8 cellular contexts compared by ENCODE assay signal in genomic region chr2:106193491-106193976, GRCh38. TPM values are rescaled to one million over a fixed set of nuclear protein-coding genes. Genes with fewer than 3 reads are reported as not detected.
DNase-seq lines count a peak whose midpoint lies in the region; ATAC-seq and TF ChIP-seq lines count a peak whose summit lies in the region.

No MANE protein-coding gene starts in this region.

- peaks cover 5% of the 10 kb centered on the region for H3K36me3 Mint-ChIP-seq in activated naive CD4-positive, alpha-beta T cell treated with anti-CD3 and anti-CD28 coated beads for 36 hours (ENCODE audit: low read depth)

- H3K36me3 ChIP-seq in KMS-11 (ENCODE audit: insufficient read depth) (no peaks in the 10 kb centered on the region), right atrium auricular region (no peaks in the 10 kb centered on the region)

- no peaks in the 10 kb centered on the region for H3K79me2 ChIP-seq in KMS-11 (ENCODE audit: insufficient read depth, low read depth)

- H3K4me1 Mint-ChIP-seq in activated naive CD4-positive, alpha-beta T cell treated with anti-CD3 and anti-CD28 coated beads for 36 hours (ENCODE audit: low read depth): peaks cover 51% of the 10 kb centered on the region

- H3K9me3 ChIP-seq in right atrium auricular region: no peaks in the 10 kb centered on the region

- H3K27ac ChIP-seq in KMS-11 (peak overlapping the region; percentile 30; the same call in 1 of the 2 replicates), right atrium auricular region (peak overlapping the region; percentile 80 to 85)

- H3K4me1 ChIP-seq in KMS-11 (ENCODE audit: low read depth, poor library complexity, severe bottlenecking): peaks cover 14% of the 10 kb centered on the region
- peaks cover 0 to 18% of the 10 kb centered on the region in 2 donors for H3K4me1 ChIP-seq in right atrium auricular region

- TF ChIP-seq CTCF in GM12864 (IDR thresholded peaks at IDR 0.05; ENCODE audit: low read depth, low read length, missing control alignments) (no peak), KMS-11 (conservative IDR thresholded peaks at IDR 0.05; ENCODE audit: low read depth, low read length) (no peak), right atrium auricular region (IDR thresholded peaks at IDR 0.05) (no peak)

- ATAC-seq in GM21825 (IDR thresholded peaks at IDR 0.05; ENCODE audit: unreplicated experiment) (peak; percentile 31), sciatic nerve (no peak)

- CTCF ChIA-PET in activated naive CD4-positive, alpha-beta T cell treated with anti-CD3 and anti-CD28 coated beads for 36 hours (lab: Charles Lee): interaction anchor here (1.1 to 1.8 kb wide), 5 partner anchors 11 to 54 kb away, joined by 3 to 8 read pairs (median 5); no protein-coding TSS in a partner anchor

- no peaks in the 10 kb centered on the region for H4K20me1 ChIP-seq in KMS-11 (ENCODE audit: insufficient read depth)

- H3K9me3 Mint-ChIP-seq in activated naive CD4-positive, alpha-beta T cell treated with anti-CD3 and anti-CD28 coated beads for 36 hours: no peaks in the 10 kb centered on the region

- H3K4me3 Mint-ChIP-seq in activated naive CD4-positive, alpha-beta T cell treated with anti-CD3 and anti-CD28 coated beads for 36 hours: peak overlapping the region; percentile 78

- H3K4me2 ChIP-seq in KMS-11: peak overlapping the region; percentile 91

- H3K27me3 ChIP-seq in KMS-11 (ENCODE audit: insufficient read depth, low read depth) (no peaks in the 10 kb centered on the region), right atrium auricular region (no peaks in the 10 kb centered on the region)

- H3K4me3 ChIP-seq in GM12864 (ENCODE audit: low read depth, low read length): peak overlapping the region; percentile 73
- no peak overlapping the region for H3K4me3 ChIP-seq in KMS-11 (IDR thresholded peaks at IDR 0.05; ENCODE audit: insufficient read depth, low read depth, low read length)
- H3K4me3 ChIP-seq in right atrium auricular region: peak overlapping the region; percentile 77 to 80

- H2AFZ ChIP-seq in KMS-11 (ENCODE audit: low read depth): peak overlapping the region; percentile 54

- DNase-seq in GM12864 (ENCODE audit: low read depth) (no peak), right atrium auricular region (ENCODE audit: low spot score) (no peak), sciatic nerve (ENCODE audit: low spot score) (peak; percentile 70), NCI-H2107 (lab: John Stamatoyannopoulos, UW) (no peak), NCI-H2029 (lab: John Stamatoyannopoulos, UW) (no peak)
- peak; percentile 28 for DNase-seq in activated naive CD4-positive, alpha-beta T cell treated with anti-CD3 and anti-CD28 coated beads for 36 hours

- H3K27me3 Mint-ChIP-seq in activated naive CD4-positive, alpha-beta T cell treated with anti-CD3 and anti-CD28 coated beads for 36 hours (ENCODE audit: low read depth): no peaks in the 10 kb centered on the region

- intact Hi-C loops in activated naive CD4-positive, alpha-beta T cell treated with anti-CD3 and anti-CD28 coated beads for 36 hours (cut with micrococcal nuclease): loop anchor here (1.0 to 10.0 kb wide), 5 partner anchors 52 to 1159 kb away; partner anchors contain the start of gene MRPS9
- intact Hi-C loops in sciatic nerve (cut with DNase I): no loop called here

- peak overlapping the region; percentile 49; the same call in 1 of the 2 replicates for H3K9ac ChIP-seq in KMS-11

- H3K27ac Mint-ChIP-seq in activated naive CD4-positive, alpha-beta T cell treated with anti-CD3 and anti-CD28 coated beads for 36 hours: peak overlapping the region; percentile 83

RNA-seq across cellular contexts. Expression of gene UXS1, which starts 0.6 kb away (rescaled TPM):
- total RNA-seq in activated naive CD4-positive, alpha-beta T cell treated with anti-CD3 and anti-CD28 coated beads for 36 hours: 10 to 100 TPM; 36.2 to 41.9 TPM
- total RNA-seq in right atrium auricular region (10 to 100 TPM; 25.0 to 33.5 TPM), sciatic nerve (40.8 TPM)

Comparison
In these comparisons a context has a peak if more than half of its experiments do, and no peak if none do; other contexts are left out.
1. DNase-seq: peak in activated naive CD4-positive, alpha-beta T cell treated with anti-CD3 and anti-CD28 coated beads for 36 hours (single experiment) and sciatic nerve (single experiment); none in GM12864 (single experiment), right atrium auricular region (single experiment), NCI-H2107 (single experiment) and NCI-H2029 (single experiment).